ENCODE assay signal across 19 cellular contexts in genomic region chr15:31477301-31477700, GRCh38.
"Had no signal": no experiment of that assay in that cellular context is flagged by ENCODE, and none has a peak within 500 bp of the region (broad histone marks: within the 10 kb centered on the region; RNA-seq: fewer than 3 reads in every experiment).

No MANE protein-coding gene starts in this region.

- H3K9me3 ChIP-seq: colonic mucosa, esophagus squamous epithelium, gastrocnemius medialis, neutrophil, ovary, prostate gland, thyroid gland, upper lobe of right lung had no signal

- H3K4me3 ChIP-seq: colonic mucosa, esophagus squamous epithelium, gastrocnemius medialis, ovary, prostate gland, thyroid gland, upper lobe of right lung had no signal

- H3K27me3 ChIP-seq: colonic mucosa, ovary, thyroid gland had no signal

- H3K27ac Mint-ChIP-seq: activated naive CD4-positive, alpha-beta T cell treated with anti-CD3 and anti-CD28 coated beads for 36 hours; activated T-helper 17 cell treated with anti-CD3 and anti-CD28 coated beads, Interleukin-2, amount 50 U/mL, for 72 hours; endodermal cell; nephron had no signal

- H3K4me1 ChIP-seq: gastrocnemius medialis, prostate gland had no signal

- H3K27me3 Mint-ChIP-seq: activated T-helper 17 cell treated with anti-CD3 and anti-CD28 coated beads, Interleukin-2, amount 50 U/mL, for 72 hours had no signal

- H3K9me3 Mint-ChIP-seq: endodermal cell, nephron had no signal

- DNase-seq: activated naive CD4-positive, alpha-beta T cell treated with anti-CD3 and anti-CD28 coated beads for 36 hours; colonic mucosa; esophagus squamous epithelium; gastrocnemius medialis; hippocampal formation; left ventricle myocardium superior; midbrain; ovary; stimulated activated CD4-positive, alpha-beta T cell treated with anti-CD3 and anti-CD28 coated beads, Interleukin-4, amount 100 ng/mL, for 1 hour; stimulated activated naive CD4-positive, alpha-beta T cell treated with Interleukin-2 at 50 U/mL for 16 hours; T-helper 1 cell; thyroid gland; WERI-Rb-1 had no signal

- ATAC-seq: activated T-helper 17 cell treated with anti-CD3 and anti-CD28 coated beads, Interleukin-2, amount 50 U/mL, for 72 hours; gastrocnemius medialis; left ventricle myocardium superior; upper lobe of right lung had no signal

- H3K4me3 Mint-ChIP-seq: activated naive CD4-positive, alpha-beta T cell treated with anti-CD3 and anti-CD28 coated beads for 36 hours; activated T-helper 17 cell treated with anti-CD3 and anti-CD28 coated beads, Interleukin-2, amount 50 U/mL, for 72 hours; endodermal cell; nephron had no signal

- H3K27ac ChIP-seq: colonic mucosa, esophagus squamous epithelium, gastrocnemius medialis, neutrophil, ovary, prostate gland, thyroid gland, upper lobe of right lung, WERI-Rb-1 had no signal

- H3K36me3 ChIP-seq: colonic mucosa, esophagus squamous epithelium, gastrocnemius medialis, neutrophil, ovary, prostate gland, thyroid gland, upper lobe of right lung, WERI-Rb-1 had no signal
